Comparison of ENCODE assay signal across 1 cellular context in genomic region chr5:834013-834412, GRCh38. TPM values are rescaled to one million over a fixed set of nuclear protein-coding genes. Genes with fewer than 3 reads are reported as not detected.
"Had no signal": no experiment of that assay in that cellular context is flagged by ENCODE, and none has a peak within 500 bp of the region (broad histone marks: within the 10 kb centered on the region; RNA-seq: fewer than 3 reads in every experiment).

No MANE protein-coding gene starts in this region.

RNA-seq across cellular contexts. Expression of gene ZDHHC11B, which starts 49.5 kb away (rescaled TPM):
- total RNA-seq: GM23248 had no signal
